ENCODE assay signal across 8 cellular contexts in the genomic region with DNA sequence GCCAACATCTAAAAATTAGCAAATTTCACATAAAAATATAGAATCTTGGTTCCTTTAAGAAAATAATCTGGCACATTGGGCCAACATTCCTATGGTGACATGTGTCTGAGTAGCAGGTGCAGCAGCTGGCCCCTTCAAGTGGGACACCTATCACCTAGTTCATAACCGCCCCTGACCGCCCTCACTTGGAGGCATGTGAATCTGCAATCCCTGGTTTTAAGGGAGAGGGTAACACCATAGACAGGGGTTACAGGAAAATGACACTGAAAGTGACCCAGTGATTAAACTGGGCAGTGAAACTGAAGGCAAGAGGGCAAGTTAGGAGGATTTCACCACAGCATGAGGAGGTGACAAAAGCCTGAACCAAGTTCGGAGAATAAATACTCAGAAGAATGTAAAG. TPM values are rescaled to one million over a fixed set of nuclear protein-coding genes. Genes with fewer than 3 reads are reported as not detected.
DNase-seq lines count a peak whose midpoint lies in the region; ATAC-seq, FAIRE-seq and TF ChIP-seq lines count a peak whose summit lies in the region.

No MANE protein-coding gene starts in this region.

- no peak for TF ChIP-seq CTCF in HepG2 (CRISPR knock-in tag; IDR thresholded peaks at IDR 0.05)
- no peak for TF ChIP-seq CTCF in vagina (IDR thresholded peaks at IDR 0.05)
- no peak for TF ChIP-seq CTCF in prostate gland (IDR thresholded peaks at IDR 0.05)

- no peak for ATAC-seq in HepG2
- no peak for ATAC-seq in HG03097 (IDR thresholded peaks at IDR 0.05; ENCODE audit: low FRiP score, unreplicated experiment)
- ATAC-seq in GM21447 (IDR thresholded peaks at IDR 0.05; ENCODE audit: unreplicated experiment): no peak

- H3K9me3 Mint-ChIP-seq in activated naive CD4-positive, alpha-beta T cell treated with anti-CD3 and anti-CD28 coated beads, Interleukin-2, amount 50 U/mL, for 24 hours: no peaks in the 10 kb centered on the region
- H3K9me3 Mint-ChIP-seq in activated naive CD8-positive, alpha-beta T cell (ENCODE audit: low read depth): no peaks in the 10 kb centered on the region

- in situ Hi-C loops in HepG2 (cut with HindIII; ENCODE audit: extremely low pct_ligation_motif_present, low pct_unique_long_range_greater_than_20kb): no loop called here

- no peak for DNase-seq in activated naive CD4-positive, alpha-beta T cell treated with Interleukin-2 at 50 U/mL for 16 hours
- no peak for DNase-seq in HepG2 (ENCODE audit: low spot score)
- DNase-seq in vagina (ENCODE audit: extremely low spot score in 2 of 2): no peak
- DNase-seq in prostate gland (ENCODE audit: low spot score): no peak

- no peaks in the 10 kb centered on the region for H3K36me3 ChIP-seq in HepG2 (replicated peaks in 1 of 2; ENCODE audit: control insufficient read depth in 1 of 2, insufficient read depth in 2 of 2, low read length in 2 of 2)
- H3K36me3 ChIP-seq in vagina: no peaks in the 10 kb centered on the region
- H3K36me3 ChIP-seq in prostate gland: no peaks in the 10 kb centered on the region

- intact Hi-C loops in HepG2 (cut with micrococcal nuclease; ENCODE audit: unreplicated experiment): loop anchor here (10.0 kb wide), 1 partner anchor 941 kb away; no protein-coding TSS in a partner anchor
- intact Hi-C loops in vagina (cut with DNase I): no loop called here
- intact Hi-C loops in prostate gland (cut with DNase I): no loop called here

- POLR2A ChIA-PET in HepG2 (lab: Yijun Ruan, JAX): no interaction called here

- no peak overlapping the region for H2AFZ ChIP-seq in HepG2 (ENCODE audit: low read length)

- no peaks in the 10 kb centered on the region for H4K20me1 ChIP-seq in HepG2 (ENCODE audit: insufficient read depth, low read length)

- CTCF ChIA-PET in HepG2 (lab: Yijun Ruan, JAX; ENCODE audit: low intra/inter-chr PET ratio, low total read pairs): no interaction called here

- TF ChIP-seq POLR2A in HepG2 (IDR thresholded peaks at IDR 0.05; ENCODE audit: insufficient read depth in 1 of 2, low read depth in 2 of 2, low read length in 2 of 2) (no peak), vagina (IDR thresholded peaks at IDR 0.05) (no peak), prostate gland (IDR thresholded peaks at IDR 0.05) (no peak)

- peak overlapping the region; percentile 94 for H3K4me2 ChIP-seq in HepG2 (ENCODE audit: low read depth, low read length)

- FAIRE-seq in HepG2 (lab: Jason Lieb, UNC): no peak

- H3K36me3 Mint-ChIP-seq in activated naive CD4-positive, alpha-beta T cell treated with anti-CD3 and anti-CD28 coated beads, Interleukin-2, amount 50 U/mL, for 24 hours: peaks cover 13% of the 10 kb centered on the region
- peaks cover 8% of the 10 kb centered on the region for H3K36me3 Mint-ChIP-seq in activated naive CD8-positive, alpha-beta T cell

- peak overlapping the region; percentile 93 for H3K4me3 Mint-ChIP-seq in activated naive CD4-positive, alpha-beta T cell treated with anti-CD3 and anti-CD28 coated beads, Interleukin-2, amount 50 U/mL, for 24 hours
- H3K4me3 Mint-ChIP-seq in activated naive CD8-positive, alpha-beta T cell: peak overlapping the region; percentile 95

- 52% methylated on average over 3 of the region's 3 CpGs for WGBS in HepG2 (ENCODE audit: low lambda C conversion rate)
- WGBS in prostate gland: 82% methylated on average over 3 of the region's 3 CpGs

- H3K4me1 Mint-ChIP-seq in activated naive CD4-positive, alpha-beta T cell treated with anti-CD3 and anti-CD28 coated beads, Interleukin-2, amount 50 U/mL, for 24 hours: peaks cover 42% of the 10 kb centered on the region
- peaks cover 49% of the 10 kb centered on the region for H3K4me1 Mint-ChIP-seq in activated naive CD8-positive, alpha-beta T cell (ENCODE audit: low read depth)

- no peaks in the 10 kb centered on the region for H3K27me3 Mint-ChIP-seq in activated naive CD4-positive, alpha-beta T cell treated with anti-CD3 and anti-CD28 coated beads, Interleukin-2, amount 50 U/mL, for 24 hours
- no peaks in the 10 kb centered on the region for H3K27me3 Mint-ChIP-seq in activated naive CD8-positive, alpha-beta T cell

- H3K27me3 ChIP-seq in HepG2 (ENCODE audit: control insufficient read depth in 1 of 2, insufficient read depth in 2 of 2, low read length in 2 of 2) (peaks cover 0 to 7% of the 10 kb centered on the region in 2 experiments; a peak in 1 of 5 replicates), vagina (no peaks in the 10 kb centered on the region), prostate gland (replicated peaks; ENCODE audit: insufficient read depth) (no peaks in the 10 kb centered on the region)

- H3K9ac ChIP-seq in HepG2 (ENCODE audit: insufficient read depth, low read depth, low read length): peak overlapping the region; percentile 79

- BruUV-seq in HepG2 (replicated peaks; lab: Mats Ljungman, UMichigan): no TSS peak

- TF ChIP-seq EP300 in HepG2 (IDR thresholded peaks at IDR 0.05; ENCODE audit: low read depth in 2 of 2, low read length in 2 of 2) (no peak), HepG2 (CRISPR knock-in tag; IDR thresholded peaks at IDR 0.05; ENCODE audit: borderline replicate concordance) (no peak)

- H3K4me3 ChIP-seq in HepG2 (replicated peaks in 1 of 3; ENCODE audit: insufficient read depth in 1 of 3, low read depth in 2 of 3, low read length in 3 of 3) (peak overlapping the region; percentile 61 to 96 (median 74)), vagina (peak overlapping the region; percentile 79 to 86), prostate gland (no peak overlapping the region)

- H3K79me2 ChIP-seq in HepG2 (ENCODE audit: insufficient read depth, low read length): peaks cover 10% of the 10 kb centered on the region

- peaks cover 27% of the 10 kb centered on the region for H3K4me1 ChIP-seq in HepG2 (ENCODE audit: insufficient read depth, low read length)
- peaks cover 23% of the 10 kb centered on the region for H3K4me1 ChIP-seq in vagina
- H3K4me1 ChIP-seq in prostate gland (replicated peaks): no peaks in the 10 kb centered on the region

- H3K27ac ChIP-seq in HepG2 (ENCODE audit: extremely low read length, insufficient read depth, low read length) (no peak overlapping the region), vagina (no peak overlapping the region), prostate gland (no peak overlapping the region)

- H3K9me3 ChIP-seq in HepG2 (ENCODE audit: low read length): no peaks in the 10 kb centered on the region
- no peaks in the 10 kb centered on the region for H3K9me3 ChIP-seq in vagina
- no peaks in the 10 kb centered on the region for H3K9me3 ChIP-seq in prostate gland

- peak overlapping the region; percentile 60 for H3K27ac Mint-ChIP-seq in activated naive CD4-positive, alpha-beta T cell treated with anti-CD3 and anti-CD28 coated beads, Interleukin-2, amount 50 U/mL, for 24 hours
- H3K27ac Mint-ChIP-seq in activated naive CD8-positive, alpha-beta T cell: peak overlapping the region; percentile 64

- no peak for TF ChIP-seq RAD21 in HepG2 (CRISPR knock-in tag; IDR thresholded peaks at IDR 0.05)

TF ChIP-seq in HepG2, 621 proteins besides CTCF, POLR2A, EP300 and RAD21 (continues in another document):
- TF ChIP-seq KMT2B (CRISPR knock-in tag; IDR thresholded peaks at IDR 0.05) (no peak), NCOA2 (CRISPR knock-in tag; IDR thresholded peaks at IDR 0.05) (no peak), ZSCAN5A (CRISPR knock-in tag; IDR thresholded peaks at IDR 0.05; ENCODE audit: borderline replicate concordance) (no peak), FOXC1 (CRISPR knock-in tag; IDR thresholded peaks at IDR 0.05; ENCODE audit: borderline replicate concordance) (no peak), ZFP62 (CRISPR knock-in tag; IDR thresholded peaks at IDR 0.05) (no peak), ZNF331 (CRISPR knock-in tag; IDR thresholded peaks at IDR 0.05) (no peak), WIZ (CRISPR knock-in tag; IDR thresholded peaks at IDR 0.05) (no peak)

RNA-seq across cellular contexts. Expression of gene RSU1, which starts 1.1 kb away (rescaled TPM):
- total RNA-seq in HepG2 (2016; rRNA removed; fragmentation: Illumina TruSeq; extraction: Trizol): 35.1 and 49.7 TPM in 2 replicates
- total RNA-seq in HepG2 (2016; cell fraction: cytosol; rRNA removed; fragmentation: Illumina TruSeq; extraction: Trizol; ENCODE audit: low read depth): 15.6 and 15.7 TPM in 2 replicates
- total RNA-seq in HepG2 (2016; cell fraction: insoluble cytoplasmic fraction; rRNA removed; fragmentation: Illumina TruSeq; extraction: Trizol): 35.5 and 50.0 TPM in 2 replicates
- total RNA-seq in HepG2 (2016; cell fraction: membrane; rRNA removed; fragmentation: Illumina TruSeq; extraction: Trizol): 17.5 and 18.7 TPM in 2 replicates
- total RNA-seq in HepG2 (2016; cell fraction: nucleus; rRNA removed; fragmentation: Illumina TruSeq; extraction: Trizol): 20.4 and 20.9 TPM in 2 replicates
- 29.1 and 32.3 TPM in 2 replicates for polyA plus RNA-seq in HepG2 (2011; rRNA removed)
- 25.6 and 34.1 TPM in 2 replicates for polyA plus RNA-seq in HepG2 (2011; cell fraction: cytosol; rRNA removed)
- 8.2 and 11.1 TPM in 2 replicates for polyA plus RNA-seq in HepG2 (2011; cell fraction: nucleus; rRNA removed)
- 14.7 and 19.0 TPM in 2 replicates for polyA plus RNA-seq in HepG2 (2012)
- 13.0 and 14.4 TPM in 2 replicates for polyA plus RNA-seq in HepG2 (2016; cell fraction: cytosol; fragmentation: Illumina TruSeq; extraction: Trizol; ENCODE audit: low read depth)
- polyA plus RNA-seq in HepG2 (2016; cell fraction: insoluble cytoplasmic fraction; fragmentation: Illumina TruSeq; extraction: Trizol; ENCODE audit: low read depth): 77.0 and 78.1 TPM in 2 replicates
- 16.3 and 17.1 TPM in 2 replicates for polyA plus RNA-seq in HepG2 (2016; cell fraction: membrane; fragmentation: Illumina TruSeq; extraction: Trizol; ENCODE audit: low read depth)
- polyA plus RNA-seq in HepG2 (2016; cell fraction: nucleus; fragmentation: Illumina TruSeq; extraction: Trizol; ENCODE audit: insufficient read depth, low read depth): 27.2 and 28.1 TPM in 2 replicates
- 18.3 and 23.1 TPM in 2 replicates for polyA minus RNA-seq in HepG2 (2011; rRNA and poly(A)+ RNA removed; ENCODE audit: low replicate concordance)
- 18.7 and 20.7 TPM in 2 replicates for polyA minus RNA-seq in HepG2 (2011; cell fraction: cytosol; rRNA and poly(A)+ RNA removed)
- polyA minus RNA-seq in HepG2 (2011; cell fraction: nucleus; rRNA and poly(A)+ RNA removed): 10.7 and 20.3 TPM in 2 replicates
- 50.3 TPM for total RNA-seq in vagina
- total RNA-seq in prostate gland: 10 to 100 TPM; 32.2 to 49.3 TPM

Comparison
In these comparisons a context has a peak if more than half of its experiments do, and no peak if none do; other contexts are left out.
1. H3K4me3 ChIP-seq: peak in HepG2 (3 of 3) and vagina (2 of 2); none in prostate gland (0 of 2).